Comparison of ENCODE assay signal across 7 cellular contexts in the genomic region with DNA sequence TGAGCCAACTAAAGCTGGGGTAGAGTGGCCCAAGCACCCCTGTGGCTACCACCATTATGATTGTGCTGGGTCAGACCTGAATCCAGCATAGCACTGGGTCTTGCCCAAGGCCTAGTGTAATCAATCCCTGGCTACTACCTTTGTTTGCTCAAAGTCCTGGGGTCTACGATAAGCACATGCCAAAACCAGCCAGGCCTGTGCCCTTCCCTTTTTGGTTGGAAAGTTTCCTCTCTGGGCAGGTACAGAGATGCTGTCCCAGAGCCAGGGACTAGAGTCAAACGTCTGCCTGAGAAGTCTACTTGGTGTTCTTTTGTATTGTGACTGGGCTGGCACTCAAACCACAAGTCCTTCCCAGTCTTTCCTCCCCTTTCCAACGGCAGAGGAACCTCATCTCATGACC.
"Had no signal": no experiment of that assay in that cellular context is flagged by ENCODE, and none has a peak within 500 bp of the region (broad histone marks: within the 10 kb centered on the region; RNA-seq: fewer than 3 reads in every experiment).

No MANE protein-coding gene starts in this region.

- ATAC-seq: K562 had no signal

- H3K27ac ChIP-seq: HL-60, KMS-11 had no signal

- DNase-seq: IMR-90, KBM-7, KG1 had no signal

- H3K4me2 ChIP-seq: KMS-11 had no signal

- H3K9ac ChIP-seq: KMS-11 had no signal

- H3K4me3 ChIP-seq: K562 had no signal

- FAIRE-seq: HTR-8/SVneo, K562 had no signal
